Comparison of ENCODE assay signal across 11 cellular contexts in the genomic region with DNA sequence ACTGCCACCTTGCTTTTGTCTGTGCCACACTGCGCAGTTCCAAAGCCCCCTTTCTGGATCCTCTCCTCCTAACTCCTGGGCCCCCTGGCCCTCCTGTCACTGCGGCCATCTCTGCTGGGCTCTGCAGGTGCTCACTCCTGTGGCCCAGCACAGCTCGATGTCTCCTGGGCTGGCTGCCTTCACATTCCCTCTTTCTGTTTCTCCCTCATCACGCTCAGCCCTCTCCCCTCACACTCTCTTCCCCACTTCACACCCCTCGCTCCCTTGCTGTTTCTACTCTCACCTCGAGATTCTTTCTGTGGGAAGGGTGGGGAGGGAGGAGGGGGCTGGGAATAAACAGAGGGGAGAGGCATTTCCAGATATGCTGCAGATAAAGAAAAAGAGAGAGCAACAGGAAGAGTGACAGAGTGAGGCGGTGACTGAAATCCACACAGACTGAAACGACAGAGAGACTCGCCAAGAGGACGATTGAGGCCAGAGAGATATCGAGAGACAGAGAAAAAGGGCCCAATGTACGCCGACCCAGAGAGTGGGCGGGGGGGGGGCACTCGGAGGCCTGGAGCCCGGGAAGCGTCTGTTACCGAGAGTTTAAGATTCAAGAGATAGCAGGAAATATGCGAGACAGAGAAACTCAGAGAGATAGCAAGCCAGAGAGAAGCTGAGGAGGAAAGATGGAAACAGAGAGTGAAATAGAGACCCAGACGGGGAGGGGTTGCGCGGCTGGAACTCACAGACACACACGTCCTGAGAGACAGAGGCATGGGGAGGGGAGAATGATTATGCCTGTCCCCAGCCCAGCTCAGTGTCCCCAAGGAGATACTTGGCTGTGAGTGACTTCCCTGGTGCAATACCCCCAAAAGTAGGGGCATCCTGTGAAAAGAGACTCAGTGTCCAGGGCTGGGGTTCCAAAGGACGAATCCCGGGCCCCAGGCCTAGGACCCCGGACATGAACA. TPM values are rescaled to one million over a fixed set of nuclear protein-coding genes. Genes with fewer than 3 reads are reported as not detected.
DNase-seq lines count a peak whose midpoint lies in the region; ATAC-seq and TF ChIP-seq lines count a peak whose summit lies in the region.
"Had no signal": no experiment of that assay in that cellular context is flagged by ENCODE, and none has a peak within 500 bp of the region (broad histone marks: within the 10 kb centered on the region; RNA-seq: fewer than 3 reads in every experiment).

No MANE protein-coding gene starts in this region.

- no peak overlapping the region for H3K18ac ChIP-seq in mesenchymal stem cell (ENCODE audit: low read depth in 1 of 2, low read length in 2 of 2)

- peak overlapping the region; percentile 19 for H3K4me2 ChIP-seq in mesenchymal stem cell (ENCODE audit: low read length, poor library complexity, severe bottlenecking)

- peak overlapping the region; percentile 12 for H3K27ac Mint-ChIP-seq in activated naive CD4-positive, alpha-beta T cell treated with anti-CD3 and anti-CD28 coated beads, Interleukin-2, amount 50 U/mL, for 24 hours
- H3K27ac Mint-ChIP-seq in activated naive CD8-positive, alpha-beta T cell treated with anti-CD3 and anti-CD28 coated beads for 36 hours = peak overlapping the region; percentile 62

- H3K14ac ChIP-seq in mesenchymal stem cell (ENCODE audit: low read length in 2 of 2) = peak overlapping the region in 1 of 2 experiments; percentile 31

- no peaks in the 10 kb centered on the region for H3K9me3 Mint-ChIP-seq in activated naive CD4-positive, alpha-beta T cell treated with anti-CD3 and anti-CD28 coated beads, Interleukin-2, amount 50 U/mL, for 24 hours
- H3K9me3 Mint-ChIP-seq in activated naive CD8-positive, alpha-beta T cell treated with anti-CD3 and anti-CD28 coated beads for 36 hours = no peaks in the 10 kb centered on the region

- H2BK5ac ChIP-seq in mesenchymal stem cell (ENCODE audit: low read depth, low read length, poor library complexity, severe bottlenecking) = no peak overlapping the region

- H3K4me1 ChIP-seq in mesenchymal stem cell (ENCODE audit: control insufficient read depth, insufficient read depth, low read depth, low read length) (peaks cover 2% of the 10 kb centered on the region), thoracic aorta (ENCODE audit: control insufficient read depth in 1 of 2, low read depth in 2 of 2) (peaks cover 0 to 4% of the 10 kb centered on the region in 2 donors), SJCRH30 (no peaks in the 10 kb centered on the region)

- peak overlapping the region; percentile 7 for H2AFZ ChIP-seq in mesenchymal stem cell (ENCODE audit: low read depth, low read length)

- WGBS in mesenchymal stem cell = 31% methylated on average over 23 of the region's 26 CpGs

- no peak overlapping the region for H3K23ac ChIP-seq in mesenchymal stem cell (ENCODE audit: low read length in 2 of 2)

- H3K9ac ChIP-seq in mesenchymal stem cell (ENCODE audit: low read length) = peak overlapping the region; percentile 32

- peak overlapping the region; percentile 20 for H2BK15ac ChIP-seq in mesenchymal stem cell (ENCODE audit: low read depth, poor library complexity, severe bottlenecking)

- CTCF ChIA-PET in RWPE1 (lab: Yijun Ruan, JAX) = no interaction called here

- no peak overlapping the region for H2BK120ac ChIP-seq in mesenchymal stem cell (ENCODE audit: low read depth, low read length)

- no peak overlapping the region for H3K4ac ChIP-seq in mesenchymal stem cell (ENCODE audit: low read depth in 1 of 2, low read length in 2 of 2)

- ATAC-seq in thoracic aorta (ENCODE audit: insufficient number of reproducible peaks, low FRiP score, low read depth) = no peak

- no peaks in the 10 kb centered on the region for H3K27me3 Mint-ChIP-seq in activated naive CD4-positive, alpha-beta T cell treated with anti-CD3 and anti-CD28 coated beads, Interleukin-2, amount 50 U/mL, for 24 hours
- H3K27me3 Mint-ChIP-seq in activated naive CD8-positive, alpha-beta T cell treated with anti-CD3 and anti-CD28 coated beads for 36 hours = peaks cover 11% of the 10 kb centered on the region

- H3K9me3 ChIP-seq in mesenchymal stem cell (ENCODE audit: control insufficient read depth, low read length) (no peaks in the 10 kb centered on the region), thoracic aorta (no peaks in the 10 kb centered on the region), SJCRH30 (replicated peaks) (no peaks in the 10 kb centered on the region)

- no peaks in the 10 kb centered on the region for H3K36me3 ChIP-seq in mesenchymal stem cell (ENCODE audit: control insufficient read depth in 1 of 2, insufficient read depth in 2 of 2, low read depth in 1 of 2, low read length in 2 of 2)
- H3K36me3 ChIP-seq in thoracic aorta = no peaks in the 10 kb centered on the region
- no peaks in the 10 kb centered on the region for H3K36me3 ChIP-seq in SJCRH30

- H2BK12ac ChIP-seq in mesenchymal stem cell (ENCODE audit: low read length in 2 of 2) = no peak overlapping the region

- H2AK5ac ChIP-seq in mesenchymal stem cell (ENCODE audit: low read length, severe bottlenecking) = no peak overlapping the region

- H3K4me3 Mint-ChIP-seq in activated naive CD4-positive, alpha-beta T cell treated with anti-CD3 and anti-CD28 coated beads, Interleukin-2, amount 50 U/mL, for 24 hours = peak overlapping the region; percentile 77
- H3K4me3 Mint-ChIP-seq in activated naive CD8-positive, alpha-beta T cell treated with anti-CD3 and anti-CD28 coated beads for 36 hours = peak overlapping the region; percentile 47

- H3K79me1 ChIP-seq in mesenchymal stem cell (replicated peaks; ENCODE audit: low read length, poor library complexity, severe bottlenecking) = no peaks in the 10 kb centered on the region

- no peaks in the 10 kb centered on the region for H3K36me3 Mint-ChIP-seq in activated naive CD4-positive, alpha-beta T cell treated with anti-CD3 and anti-CD28 coated beads, Interleukin-2, amount 50 U/mL, for 24 hours
- H3K36me3 Mint-ChIP-seq in activated naive CD8-positive, alpha-beta T cell treated with anti-CD3 and anti-CD28 coated beads for 36 hours = no peaks in the 10 kb centered on the region

- POLR2A ChIA-PET in RWPE1 (lab: Yijun Ruan, JAX; ENCODE audit: low non-redundant PET) = no interaction called here

- peak overlapping the region; percentile 81 for H4K8ac ChIP-seq in mesenchymal stem cell (ENCODE audit: low read length)

- TF ChIP-seq CTCF in thoracic aorta (IDR thresholded peaks at IDR 0.05) = no peak
- no peak for TF ChIP-seq CTCF in RWPE1 (conservative IDR thresholded peaks at IDR 0.05; ENCODE audit: low read depth)

- H3K27ac ChIP-seq in mesenchymal stem cell (ENCODE audit: low read length, poor library complexity, severe bottlenecking) (no peak overlapping the region), thoracic aorta (no peak overlapping the region), RWPE1 (no peak overlapping the region), SJCRH30 (no peak overlapping the region)

- H3K27me3 ChIP-seq in mesenchymal stem cell (ENCODE audit: control insufficient read depth in 1 of 2, insufficient read depth in 1 of 2, low read length in 2 of 2) (peaks cover 44 to 45% of the 10 kb centered on the region in 2 experiments), thoracic aorta (replicated peaks; ENCODE audit: insufficient read depth) (no peaks in the 10 kb centered on the region), SJCRH30 (peaks cover 54% of the 10 kb centered on the region)

- H3K4me3 ChIP-seq in mesenchymal stem cell (ENCODE audit: insufficient read depth in 1 of 2, low read depth in 1 of 2, low read length in 2 of 2) = no peak overlapping the region
- peak overlapping the region; percentile 58 for H3K4me3 ChIP-seq in thoracic aorta
- no peak overlapping the region for H3K4me3 ChIP-seq in SJCRH30

- H4K91ac ChIP-seq in mesenchymal stem cell (ENCODE audit: low read length) = peak overlapping the region; percentile 86

- no peak for DNase-seq in activated naive CD4-positive, alpha-beta T cell (lab: John Stamatoyannopoulos, UW)
- DNase-seq in activated naive CD8-positive, alpha-beta T cell treated with anti-CD3 and anti-CD28 coated beads for 36 hours = no peak
- DNase-seq in mesenchymal stem cell = no peak
- DNase-seq in thoracic aorta (ENCODE audit: low spot score) = no peak
- DNase-seq in midbrain (lab: John Stamatoyannopoulos, UW) = no peak
- DNase-seq in RWPE1 (ENCODE audit: low spot score) = no peak
- no peak for DNase-seq in SJCRH30
- DNase-seq: effector memory CD4-positive, alpha-beta T cell; NCI-H774 had no signal

- peaks cover 13% of the 10 kb centered on the region for H3K4me1 Mint-ChIP-seq in activated naive CD4-positive, alpha-beta T cell treated with anti-CD3 and anti-CD28 coated beads, Interleukin-2, amount 50 U/mL, for 24 hours
- peaks cover 7% of the 10 kb centered on the region for H3K4me1 Mint-ChIP-seq in activated naive CD8-positive, alpha-beta T cell treated with anti-CD3 and anti-CD28 coated beads for 36 hours

RNA-seq across cellular contexts. Expression of gene CSF3R, which starts 0.7 kb away (rescaled TPM):
- under 1 TPM; 0.04 to 0.06 TPM for total RNA-seq in activated naive CD8-positive, alpha-beta T cell treated with anti-CD3 and anti-CD28 coated beads for 36 hours
- 0.08 TPM for polyA plus RNA-seq in mesenchymal stem cell (2013, experiment 1 of 2)
- polyA plus RNA-seq in mesenchymal stem cell (2013, experiment 2 of 2) = 0.11 TPM
- total RNA-seq in thoracic aorta = 10 to 100 TPM; 28.6 to 43.7 TPM
- not detected in 2 replicates for total RNA-seq in SJCRH30 (2014; rRNA removed; shearing (Covaris generic))

RNA-seq across cellular contexts. Expression of gene MRPS15, which starts 17.9 kb away (rescaled TPM):
- total RNA-seq in activated naive CD8-positive, alpha-beta T cell treated with anti-CD3 and anti-CD28 coated beads for 36 hours = 100 to 1,000 TPM; 137 to 149 TPM
- 129 TPM for polyA plus RNA-seq in mesenchymal stem cell (2013, experiment 1 of 2)
- 133 TPM for polyA plus RNA-seq in mesenchymal stem cell (2013, experiment 2 of 2)
- total RNA-seq in thoracic aorta = 10 to 100 TPM; 27.4 to 42.9 TPM
- total RNA-seq in SJCRH30 (2014; rRNA removed; shearing (Covaris generic)) = 130 and 140 TPM in 2 replicates

RNA-seq across cellular contexts. Expression of gene OSCP1, which starts 31.8 kb away (rescaled TPM):
- total RNA-seq in activated naive CD8-positive, alpha-beta T cell treated with anti-CD3 and anti-CD28 coated beads for 36 hours = 1 to 10 TPM; 2.4 to 2.7 TPM
- polyA plus RNA-seq in mesenchymal stem cell (2013, experiment 1 of 2) = 5.3 TPM
- 4.7 TPM for polyA plus RNA-seq in mesenchymal stem cell (2013, experiment 2 of 2)
- 10 to 100 TPM; 11.5 to 16.9 TPM for total RNA-seq in thoracic aorta
- total RNA-seq in SJCRH30 (2014; rRNA removed; shearing (Covaris generic)) = 0.71 and 2.6 TPM in 2 replicates
- total RNA-seq: T-helper 1 cell treated with Interleukin-12 subunit alpha and Interleukin-12 subunit beta and Interleukin-4 antibody, amounts not matched to agents 30 ng/mL and 1 ng/mL, for 36 hours had no signal

Comparison
In these comparisons a context has a peak if more than half of its experiments do, and no peak if none do; other contexts are left out.
1. RNA of gene CSF3R, which starts 0.7 kb away (total RNA-seq): 28.6 to 43.7 TPM in thoracic aorta; 0.04 to 0.06 TPM in activated naive CD8-positive, alpha-beta T cell treated with anti-CD3 and anti-CD28 coated beads for 36 hours and not detected in SJCRH30; every median in the first group is over 10 times any median in the second.